Comparison of ENCODE assay signal across 7 cellular contexts in the genomic region with DNA sequence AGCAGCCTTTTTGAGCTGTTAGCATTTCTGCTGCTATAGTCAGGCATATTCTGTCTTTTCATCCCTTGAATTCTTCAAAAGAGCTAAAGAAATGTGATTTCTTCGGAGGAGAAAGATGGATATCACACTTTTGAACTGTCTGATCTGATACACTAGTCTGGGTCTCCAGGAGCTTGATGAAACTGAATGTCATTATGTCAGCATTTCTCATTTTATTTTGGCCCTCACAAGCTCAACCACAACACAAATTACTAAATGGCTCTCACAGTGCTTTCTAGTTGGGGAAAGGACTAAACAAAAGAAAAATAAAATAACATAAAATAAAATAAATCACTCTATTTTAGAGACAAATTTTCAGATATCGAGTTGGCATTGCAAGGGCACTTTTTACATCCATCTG.
"Had no signal": no experiment of that assay in that cellular context is flagged by ENCODE, and none has a peak within 500 bp of the region (broad histone marks: within the 10 kb centered on the region; RNA-seq: fewer than 3 reads in every experiment).

No MANE protein-coding gene starts in this region.

- H2AFZ ChIP-seq: GM23248 had no signal

- H3K4me1 ChIP-seq: HAP-1 had no signal

- H3K9me3 ChIP-seq: HAP-1 had no signal

- H3K36me3 ChIP-seq: HAP-1 had no signal

- ATAC-seq: HCT116 had no signal

- H3K27ac ChIP-seq: GM23248 had no signal

- H3K9ac ChIP-seq: GM23248 had no signal

- DNase-seq: GM23248, GOT3, H7, HFFc6 had no signal

- FAIRE-seq: HTR-8/SVneo had no signal

- H3K4me3 ChIP-seq: GM23248, HAP-1 had no signal
